Comparison of ENCODE assay signal across 13 cellular contexts in the genomic region with DNA sequence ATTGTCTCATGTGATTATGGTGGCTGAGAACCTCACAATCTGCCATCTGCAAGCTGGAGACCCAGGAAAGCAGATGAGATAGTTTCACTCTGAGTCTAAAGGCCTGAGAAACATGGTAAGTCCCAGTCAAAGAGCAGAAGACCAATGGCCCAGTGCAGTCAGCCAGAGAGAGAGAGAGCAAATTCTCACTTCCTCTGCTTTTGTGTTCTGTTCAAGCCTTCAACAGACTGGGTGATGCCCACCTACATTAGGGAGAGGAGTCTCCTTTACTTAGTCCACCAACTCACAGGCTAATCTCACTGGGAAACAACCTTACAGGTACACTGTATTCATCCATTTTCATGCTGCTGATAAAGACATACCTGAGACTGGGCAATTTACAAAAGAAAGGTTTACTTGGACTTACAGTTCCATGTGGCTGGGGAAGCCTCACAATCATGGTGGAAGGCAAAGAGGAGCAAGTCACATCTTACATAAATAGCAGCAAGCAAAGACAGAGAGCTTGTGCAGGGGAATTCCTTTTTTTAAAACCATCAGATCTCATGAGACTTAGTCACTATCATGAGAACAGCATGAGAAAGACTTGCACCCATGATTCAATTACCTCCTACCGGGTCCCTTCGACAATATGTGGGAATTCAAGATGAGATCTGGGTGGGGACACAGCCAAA. TPM values are rescaled to one million over a fixed set of nuclear protein-coding genes. Genes with fewer than 3 reads are reported as not detected.
DNase-seq lines count a peak whose midpoint lies in the region; ATAC-seq, FAIRE-seq and TF ChIP-seq lines count a peak whose summit lies in the region.
"Had no signal": no experiment of that assay in that cellular context is flagged by ENCODE, and none has a peak within 500 bp of the region (broad histone marks: within the 10 kb centered on the region; RNA-seq: fewer than 3 reads in every experiment).

No MANE protein-coding gene starts in this region.

- no peak overlapping the region for H3K27ac Mint-ChIP-seq in activated CD4-positive, alpha-beta T cell treated with anti-CD3 and anti-CD28 coated beads, Interleukin-2, amount 10 ng/mL, durations not matched to agents 7 days and 5 days
- H3K27ac Mint-ChIP-seq: CD4-positive, alpha-beta T cell had no signal

- H3K36me3 ChIP-seq in right atrium auricular region: no peaks in the 10 kb centered on the region
- H3K36me3 ChIP-seq: right lobe of liver, uterus had no signal

- DNase-seq in GM18507 (ENCODE audit: extremely low spot score, insufficient read length, low read depth): no peak
- DNase-seq in ecto neural progenitor cell (ENCODE audit: low spot score): no peak
- DNase-seq in right atrium auricular region (ENCODE audit: low spot score): no peak
- no peak for DNase-seq in activated CD4-positive, alpha-beta T cell treated with anti-CD3 and anti-CD28 coated beads, Interleukin-2, amount 10 ng/mL, durations not matched to agents 7 days and 5 days
- DNase-seq in foreskin keratinocyte: no peak
- DNase-seq: CD4-positive, alpha-beta T cell; NCI-H2029 treated with DMSO at 0.1 percent for 48 hours; right lobe of liver; uterus had no signal

- no peaks in the 10 kb centered on the region for H3K36me3 Mint-ChIP-seq in activated CD4-positive, alpha-beta T cell treated with anti-CD3 and anti-CD28 coated beads, Interleukin-2, amount 10 ng/mL, durations not matched to agents 7 days and 5 days (ENCODE audit: low read depth)

- peaks cover 0 to 6% of the 10 kb centered on the region in 2 donors for H3K9me3 ChIP-seq in right atrium auricular region
- H3K9me3 ChIP-seq: right lobe of liver, uterus had no signal

- H3K27me3 ChIP-seq in right atrium auricular region: no peaks in the 10 kb centered on the region
- peaks cover 26% of the 10 kb centered on the region for H3K27me3 ChIP-seq in foreskin keratinocyte
- H3K27me3 ChIP-seq: right lobe of liver, uterus had no signal

- H3K4me1 ChIP-seq in right atrium auricular region (no peaks in the 10 kb centered on the region), foreskin keratinocyte (no peaks in the 10 kb centered on the region)
- H3K4me1 ChIP-seq: right lobe of liver, uterus had no signal

- POLR2A ChIA-PET in activated CD4-positive, alpha-beta T cell treated with anti-CD3 and anti-CD28 coated beads, Interleukin-2, amount 10 ng/mL, durations not matched to agents 7 days and 5 days (lab: Charles Lee): no interaction called here

- ATAC-seq in GM19463 (IDR thresholded peaks at IDR 0.05; ENCODE audit: unreplicated experiment) (peak; percentile 81), HG02884 (IDR thresholded peaks at IDR 0.05; ENCODE audit: unreplicated experiment) (peak; percentile 85), HG03521 (IDR thresholded peaks at IDR 0.05; ENCODE audit: unreplicated experiment) (peak; percentile 71), foreskin keratinocyte (no peak)
- ATAC-seq: right lobe of liver had no signal

- H3K4me3 ChIP-seq in right atrium auricular region: no peak overlapping the region
- H3K4me3 ChIP-seq: right lobe of liver, uterus had no signal

- H3K4me3 Mint-ChIP-seq in activated CD4-positive, alpha-beta T cell treated with anti-CD3 and anti-CD28 coated beads, Interleukin-2, amount 10 ng/mL, durations not matched to agents 7 days and 5 days: no peak overlapping the region
- H3K4me3 Mint-ChIP-seq: CD4-positive, alpha-beta T cell had no signal

- H3K27ac ChIP-seq in right atrium auricular region: no peak overlapping the region
- no peak overlapping the region for H3K27ac ChIP-seq in foreskin keratinocyte
- H3K27ac ChIP-seq: right lobe of liver, uterus had no signal

- no peaks in the 10 kb centered on the region for H3K4me1 Mint-ChIP-seq in activated CD4-positive, alpha-beta T cell treated with anti-CD3 and anti-CD28 coated beads, Interleukin-2, amount 10 ng/mL, durations not matched to agents 7 days and 5 days

- FAIRE-seq in GM18507 (lab: Jason Lieb, UNC): peak; percentile 98
- FAIRE-seq: endothelial cell of umbilical vein had no signal

- TF ChIP-seq CTCF in right atrium auricular region (IDR thresholded peaks at IDR 0.05) (no peak), foreskin keratinocyte (conservative IDR thresholded peaks at IDR 0.05) (no peak)

- H3K27me3 Mint-ChIP-seq in activated CD4-positive, alpha-beta T cell treated with anti-CD3 and anti-CD28 coated beads, Interleukin-2, amount 10 ng/mL, durations not matched to agents 7 days and 5 days: peaks cover 9% of the 10 kb centered on the region

- peaks cover 14% of the 10 kb centered on the region for H3K9me3 Mint-ChIP-seq in activated CD4-positive, alpha-beta T cell treated with anti-CD3 and anti-CD28 coated beads, Interleukin-2, amount 10 ng/mL, durations not matched to agents 7 days and 5 days

- CTCF ChIA-PET in activated CD4-positive, alpha-beta T cell treated with anti-CD3 and anti-CD28 coated beads, Interleukin-2, amount 10 ng/mL, durations not matched to agents 7 days and 5 days (lab: Charles Lee): no interaction called here

RNA-seq across cellular contexts. Expression of a gene that starts 4.7 kb away (rescaled TPM):
- total RNA-seq in right atrium auricular region (1 to 10 TPM; 1.2 to 7.5 TPM), foreskin keratinocyte (not detected in 2 replicates)
- total RNA-seq in activated CD4-positive, alpha-beta T cell treated with anti-CD3 and anti-CD28 coated beads, Interleukin-2, amount 10 ng/mL, durations not matched to agents 7 days and 5 days: not detected
- not detected in 2 replicates for polyA plus RNA-seq in foreskin keratinocyte
- total RNA-seq: CD4-positive, alpha-beta T cell; right lobe of liver had no signal
- polyA plus RNA-seq: endothelial cell of umbilical vein had no signal

RNA-seq across cellular contexts. Expression of a gene that starts 27.3 kb away (rescaled TPM):
- total RNA-seq in right atrium auricular region (10 to 100 TPM; 22.3 to 26.5 TPM), foreskin keratinocyte (32.5 and 34.0 TPM in 2 replicates)
- 10 to 100 TPM; 30.5 to 32.3 TPM for total RNA-seq in activated CD4-positive, alpha-beta T cell treated with anti-CD3 and anti-CD28 coated beads, Interleukin-2, amount 10 ng/mL, durations not matched to agents 7 days and 5 days
- polyA plus RNA-seq in foreskin keratinocyte: 7.6 and 11.0 TPM in 2 replicates
